In the genomic region with DNA sequence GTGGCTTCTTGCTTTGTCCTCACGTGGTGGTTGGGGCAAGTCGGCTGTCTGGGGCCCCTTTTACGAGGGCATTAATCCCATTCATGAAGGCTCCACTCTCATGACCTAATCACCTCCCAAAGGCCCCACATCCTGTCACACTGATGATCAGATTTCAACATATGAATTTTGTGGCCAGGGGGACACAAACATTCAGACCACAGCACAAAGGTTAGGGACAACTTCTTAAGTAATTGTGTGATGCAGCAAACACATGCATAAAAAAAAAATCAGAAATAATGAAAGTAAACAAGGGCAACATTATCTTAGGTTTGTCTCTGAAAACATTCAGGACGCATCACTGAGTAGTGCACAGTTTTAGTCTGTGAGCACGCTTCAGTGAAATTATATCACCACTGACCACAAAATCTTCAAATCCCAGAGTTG, we compare ENCODE assay signal across 16 cellular contexts. TPM values are rescaled to one million over a fixed set of nuclear protein-coding genes. Genes with fewer than 3 reads are reported as not detected.
A peak's percentile ranks its signal among the peaks of the same experiment; 100 is the strongest.
DNase-seq lines count a peak whose midpoint lies in the region; ATAC-seq lines count a peak whose summit lies in the region.
"Had no signal": no experiment of that assay in that cellular context is flagged by ENCODE, and none has a peak within 500 bp of the region (broad histone marks: within the 10 kb centered on the region; RNA-seq: fewer than 3 reads in every experiment).

No MANE protein-coding gene starts in this region.

- DNase-seq in immature natural killer cell = peak in 1 of 3 donors; percentile 19
- no peak for DNase-seq in AML-193 (lab: John Stamatoyannopoulos, UW)
- no peak for DNase-seq in activated T-cell treated with anti-CD3 and anti-CD28 coated beads, Interleukin-2, amount 50 U/mL, for 48 hours
- no peak for DNase-seq in stimulated activated CD4-positive, alpha-beta T cell treated with anti-CD3 and anti-CD28 coated beads, Interleukin-4, amount 100 ng/mL, for 1 hour
- no peak for DNase-seq in activated CD4-positive, alpha-beta memory T cell treated with anti-CD3 and anti-CD28 coated beads for 36 hours
- DNase-seq: activated CD8-positive, alpha-beta memory T cell treated with anti-CD3 and anti-CD28 coated beads, Interleukin-2, amount 50 U/mL, for 4 hours; amygdala; CD8-positive, alpha-beta T cell; effector memory CD4-positive, alpha-beta T cell; hypothalamus; midbrain had no signal

- no peaks in the 10 kb centered on the region for H3K9me3 Mint-ChIP-seq in immature natural killer cell
- H3K9me3 Mint-ChIP-seq in activated CD4-positive, alpha-beta memory T cell treated with anti-CD3 and anti-CD28 coated beads for 36 hours = no peaks in the 10 kb centered on the region
- H3K9me3 Mint-ChIP-seq: CD8-positive, alpha-beta T cell; IgD-negative memory B cell had no signal

- H3K27me3 Mint-ChIP-seq in immature natural killer cell (ENCODE audit: low read depth in 3 of 3) = no peaks in the 10 kb centered on the region
- no peaks in the 10 kb centered on the region for H3K27me3 Mint-ChIP-seq in activated CD4-positive, alpha-beta memory T cell treated with anti-CD3 and anti-CD28 coated beads for 36 hours
- H3K27me3 Mint-ChIP-seq: IgD-negative memory B cell had no signal

- H3K27ac Mint-ChIP-seq in immature natural killer cell = peak overlapping the region; percentile 7 to 61 (median 34)
- no peak overlapping the region for H3K27ac Mint-ChIP-seq in activated CD4-positive, alpha-beta memory T cell treated with anti-CD3 and anti-CD28 coated beads for 36 hours
- H3K27ac Mint-ChIP-seq: CD8-positive, alpha-beta T cell; IgD-negative memory B cell had no signal

- intact Hi-C loops in activated CD4-positive, alpha-beta memory T cell treated with anti-CD3 and anti-CD28 coated beads for 36 hours (cut with micrococcal nuclease) = no loop called here

- CTCF ChIA-PET in activated CD4-positive, alpha-beta memory T cell treated with anti-CD3 and anti-CD28 coated beads for 36 hours (lab: Charles Lee) = no interaction called here

- peak overlapping the region in 2 of 5 donors; percentile 29 to 65 for H3K4me3 Mint-ChIP-seq in immature natural killer cell
- H3K4me3 Mint-ChIP-seq in activated CD4-positive, alpha-beta memory T cell treated with anti-CD3 and anti-CD28 coated beads for 36 hours = no peak overlapping the region
- H3K4me3 Mint-ChIP-seq: CD8-positive, alpha-beta T cell; IgD-negative memory B cell had no signal

- ATAC-seq in GM18511 (IDR thresholded peaks at IDR 0.05; ENCODE audit: unreplicated experiment) (peak; percentile 78), GM21447 (IDR thresholded peaks at IDR 0.05; ENCODE audit: unreplicated experiment) (peak; percentile 68), HG03135 (IDR thresholded peaks at IDR 0.05; ENCODE audit: unreplicated experiment) (peak; percentile 73)
- ATAC-seq: CD8-positive, alpha-beta T cell; HCT116 had no signal

- H3K36me3 Mint-ChIP-seq in immature natural killer cell = peaks cover 10 to 16% (median 13%) of the 10 kb centered on the region in 3 donors
- H3K36me3 Mint-ChIP-seq in activated CD4-positive, alpha-beta memory T cell treated with anti-CD3 and anti-CD28 coated beads for 36 hours = peaks cover 11% of the 10 kb centered on the region
- H3K36me3 Mint-ChIP-seq: CD8-positive, alpha-beta T cell had no signal

- peaks cover 9 to 13% of the 10 kb centered on the region in 2 donors for H3K4me1 Mint-ChIP-seq in immature natural killer cell
- H3K4me1 Mint-ChIP-seq in activated CD4-positive, alpha-beta memory T cell treated with anti-CD3 and anti-CD28 coated beads for 36 hours (ENCODE audit: low read depth) = no peaks in the 10 kb centered on the region

- POLR2A ChIA-PET in activated CD4-positive, alpha-beta memory T cell treated with anti-CD3 and anti-CD28 coated beads for 36 hours (lab: Charles Lee) = no interaction called here

RNA-seq across cellular contexts. Expression of a gene that starts 54.2 kb away (rescaled TPM):
- polyA plus RNA-seq in immature natural killer cell = not detected
- not detected for total RNA-seq in activated CD4-positive, alpha-beta memory T cell treated with anti-CD3 and anti-CD28 coated beads for 36 hours
- total RNA-seq: CD8-positive, alpha-beta T cell had no signal
